Comparison of ENCODE assay signal across 8 cellular contexts in the genomic region with DNA sequence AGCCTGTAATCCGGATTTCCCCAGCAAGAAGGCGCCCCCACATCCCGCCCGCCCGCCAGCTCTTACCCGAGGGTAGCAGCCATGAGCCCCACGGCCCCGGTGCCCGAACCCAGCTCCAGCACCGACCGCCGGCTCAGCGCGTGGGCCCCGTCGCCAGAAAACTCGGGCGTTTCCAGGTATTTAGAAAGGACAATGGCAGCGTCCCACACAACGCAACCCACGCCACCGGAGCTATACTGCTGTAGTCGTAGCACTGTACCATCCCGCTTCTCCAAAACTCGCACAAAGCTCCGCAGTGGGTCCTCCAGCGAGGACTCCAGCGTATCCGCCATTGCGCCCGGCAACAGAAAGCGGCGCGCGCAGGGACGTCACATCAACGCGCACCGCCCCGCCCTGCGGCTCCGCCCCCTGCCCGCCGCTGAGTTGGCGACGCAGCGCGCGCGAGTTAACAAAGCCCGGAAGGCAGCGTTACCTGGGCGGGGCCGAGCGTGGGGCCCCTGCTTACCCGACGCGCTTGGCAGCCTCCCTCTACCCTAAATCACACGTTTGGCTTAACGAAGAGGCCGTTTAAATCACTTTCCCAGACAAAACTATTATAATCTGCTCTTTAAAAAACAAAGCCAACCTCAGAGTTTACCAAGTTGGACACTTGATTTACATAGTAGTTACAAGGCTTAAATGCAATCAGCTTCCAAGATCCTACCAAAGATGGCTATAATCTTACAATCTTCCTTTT. TPM values are rescaled to one million over a fixed set of nuclear protein-coding genes. Genes with fewer than 3 reads are reported as not detected.
DNase-seq lines count a peak whose midpoint lies in the region; ATAC-seq and TF ChIP-seq lines count a peak whose summit lies in the region.

TSS of gene VCPKMT (minus strand) at position 352 of the 736 bp plus-strand sequence. CDS start at position 332, 20 bp downstream.

- peaks cover 20% of the 10 kb centered on the region for H3K4me1 Mint-ChIP-seq in activated CD4-positive, alpha-beta T cell treated with anti-CD3 and anti-CD28 coated beads, Interleukin-2, amount 10 ng/mL, durations not matched to agents 24 days and 14 days

- H3K4me3 ChIP-seq in coronary artery, result peak within 1 kb of the TSS; percentile 97

- no peaks in the 10 kb centered on the region for H3K9me3 Mint-ChIP-seq in activated CD4-positive, alpha-beta T cell treated with anti-CD3 and anti-CD28 coated beads, Interleukin-2, amount 10 ng/mL, durations not matched to agents 24 days and 14 days

- intact Hi-C loops in activated CD4-positive, alpha-beta T cell treated with anti-CD3 and anti-CD28 coated beads, Interleukin-2, amount 10 ng/mL, durations not matched to agents 24 days and 14 days (cut with micrococcal nuclease), result loop anchor here (1.0 to 10.0 kb wide), 8 partner anchors 114 to 518 kb away; partner anchors contain the start of genes DMAC2L, KLHDC2, L2HGDH and LRR1
- intact Hi-C loops in left colon (cut with DNase I, micrococcal nuclease), result loop anchor here in 1 of 2 donors (10.0 kb wide), 1 partner anchor 262 kb away; the partner anchor contains the start of gene NEMF

- peaks cover 31% of the 10 kb centered on the region for H3K36me3 Mint-ChIP-seq in activated CD4-positive, alpha-beta T cell treated with anti-CD3 and anti-CD28 coated beads, Interleukin-2, amount 10 ng/mL, durations not matched to agents 24 days and 14 days (ENCODE audit: low read depth)

- H3K4me3 Mint-ChIP-seq in activated CD4-positive, alpha-beta T cell treated with anti-CD3 and anti-CD28 coated beads, Interleukin-2, amount 10 ng/mL, durations not matched to agents 24 days and 14 days, result peak within 1 kb of the TSS; percentile 97

- DNase-seq in C1 segment of cervical spinal cord (lab: John Stamatoyannopoulos, UW) (peak; percentile 38 to 91 (median 82)), NCI-H526 treated with DMSO at 0.1 percent for 48 hours (lab: John Stamatoyannopoulos, UW) (peak; percentile 73), coronary artery (ENCODE audit: low spot score) (peak; percentile 94), left colon (peak; percentile 93 to 98)
- peak; percentile 99 for DNase-seq in activated CD4-positive, alpha-beta T cell treated with anti-CD3 and anti-CD28 coated beads, Interleukin-2, amount 10 ng/mL, durations not matched to agents 24 days and 14 days
- peak; percentile 95 to 97 for DNase-seq in stimulated activated CD4-positive, alpha-beta T cell treated with anti-CD3 and anti-CD28 coated beads, Interleukin-1b, Interleukin-23, amount 100 ng/mL, for 4 hours (ENCODE audit: low read depth in 2 of 2)

- H3K27ac Mint-ChIP-seq in activated CD4-positive, alpha-beta T cell treated with anti-CD3 and anti-CD28 coated beads, Interleukin-2, amount 10 ng/mL, durations not matched to agents 24 days and 14 days, result peak within 1 kb of the TSS; percentile 99

- ATAC-seq in GM19351 (IDR thresholded peaks at IDR 0.05; ENCODE audit: unreplicated experiment) (peak; percentile 97), HG03520 (IDR thresholded peaks at IDR 0.05; ENCODE audit: unreplicated experiment) (peak; percentile 91), left colon (peak; percentile 98)

- H3K27me3 Mint-ChIP-seq in activated CD4-positive, alpha-beta T cell treated with anti-CD3 and anti-CD28 coated beads, Interleukin-2, amount 10 ng/mL, durations not matched to agents 24 days and 14 days, result no peaks in the 10 kb centered on the region

- no peak for TF ChIP-seq CTCF in coronary artery (IDR thresholded peaks at IDR 0.05)

- peak within 1 kb of the TSS; percentile 78 to 95 for H3K27ac ChIP-seq in coronary artery

RNA-seq across cellular contexts. Expression of gene VCPKMT, which starts in this region (rescaled TPM):
- 13.9 and 14.3 TPM in 2 replicates for total RNA-seq in activated CD4-positive, alpha-beta T cell treated with anti-CD3 and anti-CD28 coated beads, Interleukin-2, amount 10 ng/mL, durations not matched to agents 24 days and 14 days
- total RNA-seq in left colon, result 1 to 10 TPM; 4.3 to 5.4 TPM

Comparison
In these comparisons a context has a peak if more than half of its experiments do, and no peak if none do; other contexts are left out.
1. Peak in every context shown above with its lines: DNase-seq, ATAC-seq, H3K4me3 ChIP-seq and H3K27ac ChIP-seq.